ENCODE assay signal across 19 cellular contexts in the genomic region with DNA sequence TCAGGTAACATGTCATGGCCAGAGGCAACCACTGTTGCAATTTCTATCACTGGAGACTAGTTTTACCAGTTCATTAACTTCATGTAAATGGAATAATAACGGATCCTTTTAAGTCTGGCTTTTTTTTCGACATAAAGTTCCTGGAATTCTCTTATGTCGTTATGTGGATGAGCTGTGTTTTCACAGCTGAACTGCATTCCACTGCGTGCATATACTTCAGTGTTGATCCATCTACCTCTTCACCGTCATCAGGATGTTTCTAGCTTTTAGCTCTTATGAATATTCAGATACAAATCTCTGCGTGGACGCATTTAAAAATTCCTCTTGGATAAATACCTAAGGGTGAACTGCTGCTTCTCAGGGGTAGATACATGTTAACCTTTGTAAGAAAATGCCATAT. TPM values are rescaled to one million over a fixed set of nuclear protein-coding genes. Genes with fewer than 3 reads are reported as not detected.
DNase-seq lines count a peak whose midpoint lies in the region; ATAC-seq and TF ChIP-seq lines count a peak whose summit lies in the region.
"Had no signal": no experiment of that assay in that cellular context is flagged by ENCODE, and none has a peak within 500 bp of the region (broad histone marks: within the 10 kb centered on the region; RNA-seq: fewer than 3 reads in every experiment).

No MANE protein-coding gene starts in this region.

- no peak overlapping the region for H2BK12ac ChIP-seq in trophoblast cell (ENCODE audit: low read length)

- H2BK120ac ChIP-seq in trophoblast cell (ENCODE audit: insufficient read depth, low read length, poor library complexity) = no peak overlapping the region

- no peak overlapping the region for H3K27ac ChIP-seq in trophoblast cell (ENCODE audit: low read depth, low read length)
- no peak overlapping the region for H3K27ac ChIP-seq in CD4-positive, alpha-beta T cell (ENCODE audit: low read depth, low read length)
- H3K27ac ChIP-seq: GM23248, HL-60 had no signal

- no CpG with 5 or more reads among the region's 7 CpGs for WGBS in trophoblast cell (ENCODE audit: extremely low coverage, insufficient coverage, insufficient read length)

- peaks cover 6 to 23% of the 10 kb centered on the region in 2 experiments for H3K36me3 ChIP-seq in trophoblast cell (ENCODE audit: control insufficient read depth in 1 of 2, insufficient read depth in 2 of 2, low read length in 2 of 2)

- no peak overlapping the region for H3K4me3 ChIP-seq in choroid plexus epithelial cell (ENCODE audit: low read depth, low read length)
- H3K4me3 ChIP-seq in trophoblast cell (ENCODE audit: low read depth, low read length) = no peak overlapping the region
- H3K4me3 ChIP-seq: GM23248 had no signal

- H3K9ac ChIP-seq in trophoblast cell (ENCODE audit: low read length) = no peak overlapping the region
- H3K9ac ChIP-seq: GM23248 had no signal

- DNase-seq in choroid plexus epithelial cell (ENCODE audit: low read depth) = peak; percentile 28
- peak; percentile 3 for DNase-seq in left kidney (ENCODE audit: low read depth, low spot score)
- peak; percentile 92 to 99 for DNase-seq in trophoblast cell
- DNase-seq in NCI-H1105 (lab: John Stamatoyannopoulos, UW) = no peak
- no peak for DNase-seq in CD4-positive, alpha-beta T cell
- no peak for DNase-seq in NCI-H187 (lab: John Stamatoyannopoulos, UW)
- DNase-seq: ACHN; BE2C; C1 segment of cervical spinal cord; CD4-positive, CD25-positive, alpha-beta regulatory T cell; DMS153; DMS79; GDM1; GM23248; HCEC 1CT; IMR-90 had no signal

- no peak overlapping the region for H2AFZ ChIP-seq in trophoblast cell (ENCODE audit: insufficient read depth, low read length, poor library complexity)
- H2AFZ ChIP-seq: GM23248 had no signal

- ATAC-seq in SK-N-SH treated with all-trans-retinoic acid at 6 μM for 48 hours = no peak
- ATAC-seq in CD4-positive, alpha-beta T cell (ENCODE audit: poor library complexity) = no peak

- intact Hi-C loops in CD4-positive, alpha-beta T cell (cut with DNase I, micrococcal nuclease) = no loop called here

- CTCF ChIA-PET in CD4-positive, alpha-beta T cell (lab: Charles Lee) = no interaction called here

- POLR2A ChIA-PET in CD4-positive, alpha-beta T cell (lab: Charles Lee) = no interaction called here

- no peak overlapping the region for H2BK5ac ChIP-seq in trophoblast cell (ENCODE audit: low read depth, low read length, poor library complexity)

- no peaks in the 10 kb centered on the region for H3K79me2 ChIP-seq in trophoblast cell (ENCODE audit: control insufficient read depth, insufficient read depth, low read length, poor library complexity)

- H3K18ac ChIP-seq in trophoblast cell (ENCODE audit: low read length) = no peak overlapping the region

- no peak overlapping the region for H4K91ac ChIP-seq in trophoblast cell (ENCODE audit: low read depth, low read length)

- no peaks in the 10 kb centered on the region for H3K9me3 ChIP-seq in trophoblast cell (ENCODE audit: insufficient read depth, low read depth, low read length)
- no peaks in the 10 kb centered on the region for H3K9me3 ChIP-seq in CD4-positive, alpha-beta T cell (ENCODE audit: control insufficient read depth, low read length)
- H3K9me3 ChIP-seq: BE2C, Caco-2 had no signal

- no peak overlapping the region for H3K23ac ChIP-seq in trophoblast cell (ENCODE audit: low read length)

- H4K12ac ChIP-seq in trophoblast cell (ENCODE audit: low read depth, low read length) = no peak overlapping the region

- H3K4me1 ChIP-seq in trophoblast cell (ENCODE audit: control insufficient read depth in 1 of 2, insufficient read depth in 2 of 2, low read length in 2 of 2) = peaks cover 4 to 8% of the 10 kb centered on the region in 2 experiments
- H3K4me1 ChIP-seq: BE2C had no signal

- H3K4me1 Mint-ChIP-seq in CD4-positive, alpha-beta T cell (ENCODE audit: low read depth) = no peaks in the 10 kb centered on the region

- no peak overlapping the region for H3K14ac ChIP-seq in trophoblast cell (ENCODE audit: low read length)

- H3K27ac Mint-ChIP-seq in CD4-positive, alpha-beta T cell = no peak overlapping the region

- TF ChIP-seq CTCF in choroid plexus epithelial cell (conservative IDR thresholded peaks at IDR 0.05; ENCODE audit: low read depth, low read length) = no peak
- TF ChIP-seq CTCF in CD4-positive, alpha-beta T cell (IDR thresholded peaks at IDR 0.05) = no peak

- H3K27me3 Mint-ChIP-seq in CD4-positive, alpha-beta T cell = no peaks in the 10 kb centered on the region
- H3K27me3 Mint-ChIP-seq: CD4-positive, CD25-positive, alpha-beta regulatory T cell had no signal

- no peaks in the 10 kb centered on the region for H3K27me3 ChIP-seq in trophoblast cell (ENCODE audit: insufficient read depth, low read length)
- no peaks in the 10 kb centered on the region for H3K27me3 ChIP-seq in CD4-positive, alpha-beta T cell (ENCODE audit: control insufficient read depth, insufficient read depth, low read length)
- H3K27me3 ChIP-seq: BE2C had no signal

- no peak overlapping the region for H4K8ac ChIP-seq in trophoblast cell (ENCODE audit: low read depth, low read length)

- H3K4ac ChIP-seq in trophoblast cell (ENCODE audit: low read depth, low read length) = no peak overlapping the region

- H3K79me1 ChIP-seq in trophoblast cell (ENCODE audit: low read length) = no peaks in the 10 kb centered on the region

- H3K4me2 ChIP-seq in trophoblast cell (ENCODE audit: low read length) = no peak overlapping the region

- H3K4me3 Mint-ChIP-seq in CD4-positive, alpha-beta T cell = no peak overlapping the region
- H3K4me3 Mint-ChIP-seq: CD4-positive, CD25-positive, alpha-beta regulatory T cell had no signal

- no peak overlapping the region for H2AK5ac ChIP-seq in trophoblast cell (ENCODE audit: low read length)

- no peaks in the 10 kb centered on the region for H3K9me3 Mint-ChIP-seq in CD4-positive, alpha-beta T cell
- H3K9me3 Mint-ChIP-seq: CD4-positive, CD25-positive, alpha-beta regulatory T cell had no signal

- H3K36me3 Mint-ChIP-seq in CD4-positive, alpha-beta T cell (ENCODE audit: low read depth) = peaks cover 61% of the 10 kb centered on the region

TF ChIP-seq in SK-N-SH treated with all-trans-retinoic acid at 6 μM for 48 hours, 23 proteins besides CTCF, POLR2A, EP300 and RAD21:
- TF ChIP-seq ISL1 (CRISPR knock-in tag; IDR thresholded peaks at IDR 0.05) (no peak), ZNF70 (CRISPR knock-in tag; IDR thresholded peaks at IDR 0.05) (no peak), ARNTL (CRISPR knock-in tag; IDR thresholded peaks at IDR 0.05; ENCODE audit: borderline replicate concordance, low read depth) (no peak), CSDC2 (CRISPR knock-in tag; IDR thresholded peaks at IDR 0.05) (no peak), OSR1 (CRISPR knock-in tag; IDR thresholded peaks at IDR 0.05) (no peak)
- TF ChIP-seq, protein P1, sequence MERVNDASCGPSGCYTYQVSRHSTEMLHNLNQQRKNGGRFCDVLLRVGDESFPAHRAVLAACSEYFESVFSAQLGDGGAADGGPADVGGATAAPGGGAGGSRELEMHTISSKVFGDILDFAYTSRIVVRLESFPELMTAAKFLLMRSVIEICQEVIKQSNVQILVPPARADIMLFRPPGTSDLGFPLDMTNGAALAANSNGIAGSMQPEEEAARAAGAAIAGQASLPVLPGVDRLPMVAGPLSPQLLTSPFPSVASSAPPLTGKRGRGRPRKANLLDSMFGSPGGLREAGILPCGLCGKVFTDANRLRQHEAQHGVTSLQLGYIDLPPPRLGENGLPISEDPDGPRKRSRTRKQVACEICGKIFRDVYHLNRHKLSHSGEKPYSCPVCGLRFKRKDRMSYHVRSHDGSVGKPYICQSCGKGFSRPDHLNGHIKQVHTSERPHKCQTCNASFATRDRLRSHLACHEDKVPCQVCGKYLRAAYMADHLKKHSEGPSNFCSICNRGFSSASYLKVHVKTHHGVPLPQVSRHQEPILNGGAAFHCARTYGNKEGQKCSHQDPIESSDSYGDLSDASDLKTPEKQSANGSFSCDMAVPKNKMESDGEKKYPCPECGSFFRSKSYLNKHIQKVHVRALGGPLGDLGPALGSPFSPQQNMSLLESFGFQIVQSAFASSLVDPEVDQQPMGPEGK (CRISPR knock-in tag; IDR thresholded peaks at IDR 0.05; ENCODE audit: borderline replicate concordance) = no peak

RNA-seq across cellular contexts. Expression of a gene that starts 15.6 kb away (rescaled TPM):
- polyA plus RNA-seq in trophoblast cell (2013) = 58.6 and 59.7 TPM in 2 replicates
- 1 to 10 TPM; 3.2 to 4.4 TPM for total RNA-seq in CD4-positive, alpha-beta T cell

RNA-seq across cellular contexts. Expression of a gene that starts 43.6 kb away (rescaled TPM):
- polyA plus RNA-seq in trophoblast cell (2013) = 9.0 and 9.2 TPM in 2 replicates
- 10 to 100 TPM; 24.2 to 24.5 TPM for total RNA-seq in CD4-positive, alpha-beta T cell

Comparison
In these comparisons a context has a peak if more than half of its experiments do, and no peak if none do; other contexts are left out.
1. DNase-seq: peak in choroid plexus epithelial cell (single experiment), left kidney (single experiment) and trophoblast cell (2 of 2); none in NCI-H1105 (single experiment), CD4-positive, alpha-beta T cell (0 of 10) and NCI-H187 (0 of 2).